ENCODE assay signal across 8 cellular contexts in genomic region chr12:31326689-31327659, GRCh38. TPM values are rescaled to one million over a fixed set of nuclear protein-coding genes. Genes with fewer than 3 reads are reported as not detected.
DNase-seq lines count a peak whose midpoint lies in the region; ATAC-seq and TF ChIP-seq lines count a peak whose summit lies in the region.

No MANE protein-coding gene starts in this region.

- H3K9me3 Mint-ChIP-seq in IgD-negative memory B cell: no peaks in the 10 kb centered on the region
- no peaks in the 10 kb centered on the region for H3K9me3 Mint-ChIP-seq in natural killer cell

- H3K9ac ChIP-seq in BLaER1: peak overlapping the region; percentile 99

- no peaks in the 10 kb centered on the region for H3K36me3 ChIP-seq in BLaER1

- H3K27ac Mint-ChIP-seq in IgD-negative memory B cell: peak overlapping the region; percentile 90 to 99 (median 98)
- peak overlapping the region; percentile 91 to 96 for H3K27ac Mint-ChIP-seq in natural killer cell

- H3K36me3 Mint-ChIP-seq in IgD-negative memory B cell: peaks cover 2% of the 10 kb centered on the region
- H3K36me3 Mint-ChIP-seq in natural killer cell: no peaks in the 10 kb centered on the region

- no peak for ATAC-seq in natural killer cell
- ATAC-seq in HG02571 (IDR thresholded peaks at IDR 0.05; ENCODE audit: unreplicated experiment): no peak

- H3K4me3 Mint-ChIP-seq in IgD-negative memory B cell (peak overlapping the region; percentile 89 to 99 (median 98)), natural killer cell (peak overlapping the region; percentile 99)

- H3K9me3 ChIP-seq in BLaER1: no peaks in the 10 kb centered on the region

- H3K27me3 ChIP-seq in BLaER1: no peaks in the 10 kb centered on the region

- H3K4me3 ChIP-seq in BLaER1 (peak overlapping the region; percentile 89), choroid plexus epithelial cell (ENCODE audit: low read depth, low read length) (peak overlapping the region; percentile 87)

- peak overlapping the region; percentile 82 for H3K4me2 ChIP-seq in BLaER1

- no peak for TF ChIP-seq CTCF in choroid plexus epithelial cell (conservative IDR thresholded peaks at IDR 0.05; ENCODE audit: low read depth, low read length)
- TF ChIP-seq CTCF in natural killer cell (IDR thresholded peaks at IDR 0.05): no peak

- H3K27me3 Mint-ChIP-seq in IgD-negative memory B cell (peaks cover 1% of the 10 kb centered on the region), natural killer cell (ENCODE audit: low read depth in 2 of 2) (no peaks in the 10 kb centered on the region)

- peak; percentile 23 for DNase-seq in choroid plexus epithelial cell (ENCODE audit: low read depth)
- no peak for DNase-seq in natural killer cell
- no peak for DNase-seq in posterior vena cava (ENCODE audit: low spot score)
- no peak for DNase-seq in amniotic stem cell (lab: John Stamatoyannopoulos, UW)
- DNase-seq in HPDE6-E6E7 (ENCODE audit: extremely low spot score): no peak

- H3K4me1 Mint-ChIP-seq in IgD-negative memory B cell (peaks cover 18 to 30% (median 26%) of the 10 kb centered on the region in 3 donors), natural killer cell (peaks cover 20 to 27% of the 10 kb centered on the region in 2 donors)

- peak overlapping the region; percentile 75 for H3K27ac ChIP-seq in BLaER1

- peaks cover 21% of the 10 kb centered on the region for H4K20me1 ChIP-seq in BLaER1

- H3K4me1 ChIP-seq in BLaER1: peaks cover 36% of the 10 kb centered on the region

- intact Hi-C loops in natural killer cell (cut with micrococcal nuclease) (loop anchor here (1.0 to 10.0 kb wide), 3 partner anchors 24 to 568 kb away; partner anchors contain the start of gene AMN1), posterior vena cava (cut with DNase I) (loop anchor here in 1 of 2 donors (1.0 kb wide), 1 partner anchor 30 kb away; no protein-coding TSS in a partner anchor)

RNA-seq across cellular contexts. Expression of gene SINHCAF, which starts 1.0 kb away (rescaled TPM):
- 126 TPM for polyA plus RNA-seq in IgD-negative memory B cell
- total RNA-seq in natural killer cell (10 to 100 TPM; 40.4 to 55.0 (median 41.0) TPM), posterior vena cava (10 to 100 TPM; 12.0 to 21.5 TPM)
